3 cellular contexts compared by ENCODE assay signal in genomic region chr18:57029761-57030160, GRCh38.
TF ChIP-seq lines count a peak whose summit lies in the region.

No MANE protein-coding gene starts in this region.

TF ChIP-seq in A549, 52 proteins besides CTCF, POLR2A, EP300 and RAD21 (continued from another document):
- TF ChIP-seq RFX5 (IDR thresholded peaks at IDR 0.05) (no peak), RARB (CRISPR knock-in tag; IDR thresholded peaks at IDR 0.05) (no peak), HES2 (IDR thresholded peaks at IDR 0.05) (no peak), TFCP2L1 (CRISPR knock-in tag; IDR thresholded peaks at IDR 0.05) (no peak), BHLHE40 (IDR thresholded peaks at IDR 0.05; ENCODE audit: low read depth, low read length) (no peak), POLR2AphosphoS2 (conservative IDR thresholded peaks at IDR 0.05; ENCODE audit: low read length) (no peak), SMC3 (IDR thresholded peaks at IDR 0.05) (no peak), SREBF2 (IDR thresholded peaks at IDR 0.05) (no peak), ZSCAN20 (CRISPR knock-in tag; IDR thresholded peaks at IDR 0.05) (no peak), PHF8 (IDR thresholded peaks at IDR 0.05; ENCODE audit: borderline replicate concordance, low read depth) (no peak), CBX2 (IDR thresholded peaks at IDR 0.05; ENCODE audit: borderline replicate concordance, low read depth) (no peak), TP53 (CRISPR knock-in tag; IDR thresholded peaks at IDR 0.05) (no peak), USF2 (IDR thresholded peaks at IDR 0.05) (no peak), PBX3 (IDR thresholded peaks at IDR 0.05) (no peak), HEYL (CRISPR knock-in tag; IDR thresholded peaks at IDR 0.05) (no peak)

TF ChIP-seq in HEK293T, 16 proteins besides CTCF, POLR2A, EP300 and RAD21 (continued from another document):
- TF ChIP-seq PKNOX1 (IDR thresholded peaks at IDR 0.05) (no peak), ARNT (IDR thresholded peaks at IDR 0.05) (no peak), ZNF384 (IDR thresholded peaks at IDR 0.05) (no peak), SP1 (IDR thresholded peaks at IDR 0.05) (no peak), BHLHE40 (IDR thresholded peaks at IDR 0.05; ENCODE audit: borderline replicate concordance) (no peak), FOXA1 (IDR thresholded peaks at IDR 0.05) (no peak), CTBP1 (IDR thresholded peaks at IDR 0.05; ENCODE audit: borderline replicate concordance) (no peak), LEF1 (IDR thresholded peaks at IDR 0.05; ENCODE audit: borderline replicate concordance) (no peak), HDGF (IDR thresholded peaks at IDR 0.05; ENCODE audit: borderline replicate concordance) (no peak), TARDBP (IDR thresholded peaks at IDR 0.05) (no peak), SUZ12 (IDR thresholded peaks at IDR 0.05) (no peak)

TF ChIP-seq in H1, 55 proteins besides CTCF, POLR2A, EP300 and RAD21 (continued from another document):
- no peak for TF ChIP-seq TCF12 (IDR thresholded peaks at IDR 0.05; ENCODE audit: low read depth, low read length)
- TF ChIP-seq CREB1 (IDR thresholded peaks at IDR 0.05): no peak
- no peak for TF ChIP-seq FOSL1 (IDR thresholded peaks at IDR 0.05; ENCODE audit: insufficient read depth, low read depth, low read length)
- no peak for TF ChIP-seq USF2 (IDR thresholded peaks at IDR 0.05; ENCODE audit: low read length)
- TF ChIP-seq MAFK (IDR thresholded peaks at IDR 0.05; ENCODE audit: low read depth, low read length): no peak
- TF ChIP-seq SIX5 (IDR thresholded peaks at IDR 0.05; ENCODE audit: low read depth, low read length): no peak
- TF ChIP-seq BRCA1 (IDR thresholded peaks at IDR 0.05; ENCODE audit: low read depth, low read length): no peak
- no peak for TF ChIP-seq TAF7 (optimal IDR thresholded peaks at IDR 0.05; ENCODE audit: borderline replicate concordance, low read depth, low read length)
- no peak for TF ChIP-seq SAP30 (IDR thresholded peaks at IDR 0.05; ENCODE audit: insufficient read depth, insufficient replicate concordance, low read length)
- TF ChIP-seq CTBP2 (IDR thresholded peaks at IDR 0.05; ENCODE audit: borderline replicate concordance, insufficient read depth, insufficient read length, low read length): no peak
- no peak for TF ChIP-seq KDM5A (IDR thresholded peaks at IDR 0.05; ENCODE audit: low read length)
